ENCODE assay signal across 8 cellular contexts in genomic region chr16:11257131-11257938, GRCh38. TPM values are rescaled to one million over a fixed set of nuclear protein-coding genes. Genes with fewer than 3 reads are reported as not detected.
DNase-seq lines count a peak whose midpoint lies in the region; ATAC-seq and TF ChIP-seq lines count a peak whose summit lies in the region.

No MANE protein-coding gene starts in this region.

- no peak overlapping the region for H3K9ac ChIP-seq in smooth muscle cell (ENCODE audit: low read depth)

- H3K27ac ChIP-seq in WERI-Rb-1, result no peak overlapping the region
- H3K27ac ChIP-seq in coronary artery, result peak overlapping the region; percentile 97 to 98
- no peak overlapping the region for H3K27ac ChIP-seq in smooth muscle cell (ENCODE audit: low read depth)

- H3F3A ChIP-seq in smooth muscle cell (ENCODE audit: low read depth), result peaks cover 12% of the 10 kb centered on the region

- ATAC-seq in GM18907 (IDR thresholded peaks at IDR 0.05; ENCODE audit: unreplicated experiment), result no peak

- POLR2A ChIA-PET in AG04449 (lab: Yijun Ruan, JAX), result interaction anchor here (1.1 to 3.0 kb wide), 8 partner anchors 10 to 294 kb away, joined by 3 to 42 read pairs (median 10); no protein-coding TSS in a partner anchor

- H3K9me3 ChIP-seq in WERI-Rb-1 (ENCODE audit: severe bottlenecking), result no peaks in the 10 kb centered on the region
- no peaks in the 10 kb centered on the region for H3K9me3 ChIP-seq in smooth muscle cell (replicated peaks; ENCODE audit: low read depth)

- peaks cover 32% of the 10 kb centered on the region for H4K20me1 ChIP-seq in smooth muscle cell (ENCODE audit: low read depth)

- H3K36me3 ChIP-seq in WERI-Rb-1, result no peaks in the 10 kb centered on the region; the same call in 1 of the 2 replicates
- peaks cover 1% of the 10 kb centered on the region for H3K36me3 ChIP-seq in kidney epithelial cell (ENCODE audit: control insufficient read depth, insufficient read depth, low read length)
- H3K36me3 ChIP-seq in smooth muscle cell (ENCODE audit: low read depth), result no peaks in the 10 kb centered on the region

- H3K79me2 ChIP-seq in smooth muscle cell (ENCODE audit: low read depth), result peaks cover 19% of the 10 kb centered on the region

- H3K27me3 ChIP-seq in WERI-Rb-1 (ENCODE audit: insufficient read depth, low read depth, severe bottlenecking) (no peaks in the 10 kb centered on the region), kidney epithelial cell (ENCODE audit: control insufficient read depth, insufficient read depth, low read length) (no peaks in the 10 kb centered on the region), smooth muscle cell (ENCODE audit: low read depth) (no peaks in the 10 kb centered on the region)

- WGBS in smooth muscle cell (ENCODE audit: low lambda C conversion rate), result 25% methylated on average over 21 of the region's 21 CpGs

- peaks cover 10% of the 10 kb centered on the region for H3K4me1 ChIP-seq in smooth muscle cell (ENCODE audit: low read depth)

- H2AFZ ChIP-seq in smooth muscle cell (ENCODE audit: low read depth), result no peak overlapping the region

- CTCF ChIA-PET in AG04449 (lab: Yijun Ruan, JAX), result interaction anchor here (0.8 to 13.4 kb wide), 31 partner anchors 11 to 312 kb away, joined by 3 to 492 read pairs (median 5); partner anchors contain the start of genes CLEC16A, PRM2, PRM3 and TNP2

- DNase-seq in AG04449 (ENCODE audit: low read depth, low spot score), result no peak
- DNase-seq in GM19240 (ENCODE audit: insufficient read length, low spot score), result peak; percentile 54
- peak; percentile 83 for DNase-seq in NCI-H2196 treated with DMSO at 0.1 percent for 48 hours (lab: John Stamatoyannopoulos, UW; ENCODE audit: unreplicated experiment)
- peak; percentile 84 for DNase-seq in WERI-Rb-1
- no peak for DNase-seq in coronary artery (ENCODE audit: low spot score)
- DNase-seq in kidney epithelial cell (ENCODE audit: low read depth), result peak; percentile 41
- DNase-seq in smooth muscle cell (lab: John Stamatoyannopoulos, UW; ENCODE audit: unreplicated experiment), result peak; percentile 28

- H3K4me3 ChIP-seq in AG04449 (ENCODE audit: low read depth, low read length) (peak overlapping the region; percentile 74), WERI-Rb-1 (ENCODE audit: low read depth, low read length) (peak overlapping the region; percentile 78), coronary artery (peak overlapping the region; percentile 81), kidney epithelial cell (ENCODE audit: low read depth, low read length) (peak overlapping the region; percentile 73), smooth muscle cell (peak overlapping the region; percentile 95)

- TF ChIP-seq CTCF in AG04449 (IDR thresholded peaks at IDR 0.05; ENCODE audit: insufficient read depth, low read length, missing control alignments) (peak; percentile 89), WERI-Rb-1 (IDR thresholded peaks at IDR 0.05; ENCODE audit: low read depth, low read length) (peak; percentile 93), coronary artery (IDR thresholded peaks at IDR 0.05) (peak; percentile 56), kidney epithelial cell (IDR thresholded peaks at IDR 0.05; ENCODE audit: insufficient read depth, low read length, poor library complexity, severe bottlenecking) (peak; percentile 84), smooth muscle cell (IDR thresholded peaks at IDR 0.05; ENCODE audit: borderline replicate concordance, insufficient read depth, poor library complexity, severe bottlenecking) (peak; percentile 62)

- H3K4me2 ChIP-seq in smooth muscle cell, result peak overlapping the region; percentile 93

RNA-seq across cellular contexts. Expression of gene SOCS1, which starts 1.3 kb away (rescaled TPM):
- total RNA-seq in kidney epithelial cell (1.2 and 3.5 TPM in 2 replicates), smooth muscle cell (3.5 and 6.1 TPM in 2 replicates)
- polyA plus RNA-seq in smooth muscle cell, result 17.6 and 18.7 TPM in 2 replicates

RNA-seq across cellular contexts. Expression of gene TNP2, which starts 11.8 kb away (rescaled TPM):
- total RNA-seq in kidney epithelial cell (not detected in 2 replicates), smooth muscle cell (not detected in 2 replicates)
- not detected in 2 replicates for polyA plus RNA-seq in smooth muscle cell

RNA-seq across cellular contexts. Expression of gene PRM3, which starts 16.1 kb away (rescaled TPM):
- total RNA-seq in kidney epithelial cell (not detected in 2 replicates), smooth muscle cell (not detected in 2 replicates)
- polyA plus RNA-seq in smooth muscle cell, result not detected in 2 replicates

RNA-seq across cellular contexts. Expression of gene PRM2, which starts 18.9 kb away (rescaled TPM):
- total RNA-seq in kidney epithelial cell, result not detected in 2 replicates
- total RNA-seq in smooth muscle cell, result not detected in 2 replicates
- not detected in 2 replicates for polyA plus RNA-seq in smooth muscle cell

RNA-seq across cellular contexts. Expression of gene PRM1, which starts 23.8 kb away (rescaled TPM):
- total RNA-seq in kidney epithelial cell (not detected in 2 replicates), smooth muscle cell (not detected in 2 replicates)
- not detected in 2 replicates for polyA plus RNA-seq in smooth muscle cell

Comparison
In these comparisons a context has a peak if more than half of its experiments do, and no peak if none do; other contexts are left out.
1. DNase-seq: peak in GM19240 (single experiment), NCI-H2196 treated with DMSO at 0.1 percent for 48 hours (single experiment), WERI-Rb-1 (single experiment), kidney epithelial cell (single experiment) and smooth muscle cell (single experiment); none in AG04449 (single experiment) and coronary artery (single experiment).
2. H3K27ac ChIP-seq: peak in coronary artery (2 of 2); none in WERI-Rb-1 (single experiment) and smooth muscle cell (single experiment).
3. Peak in every context shown above with its lines, with median percentiles within 50 percentile points of each other: H3K4me3 ChIP-seq and CTCF ChIP-seq.